In the genomic region with DNA sequence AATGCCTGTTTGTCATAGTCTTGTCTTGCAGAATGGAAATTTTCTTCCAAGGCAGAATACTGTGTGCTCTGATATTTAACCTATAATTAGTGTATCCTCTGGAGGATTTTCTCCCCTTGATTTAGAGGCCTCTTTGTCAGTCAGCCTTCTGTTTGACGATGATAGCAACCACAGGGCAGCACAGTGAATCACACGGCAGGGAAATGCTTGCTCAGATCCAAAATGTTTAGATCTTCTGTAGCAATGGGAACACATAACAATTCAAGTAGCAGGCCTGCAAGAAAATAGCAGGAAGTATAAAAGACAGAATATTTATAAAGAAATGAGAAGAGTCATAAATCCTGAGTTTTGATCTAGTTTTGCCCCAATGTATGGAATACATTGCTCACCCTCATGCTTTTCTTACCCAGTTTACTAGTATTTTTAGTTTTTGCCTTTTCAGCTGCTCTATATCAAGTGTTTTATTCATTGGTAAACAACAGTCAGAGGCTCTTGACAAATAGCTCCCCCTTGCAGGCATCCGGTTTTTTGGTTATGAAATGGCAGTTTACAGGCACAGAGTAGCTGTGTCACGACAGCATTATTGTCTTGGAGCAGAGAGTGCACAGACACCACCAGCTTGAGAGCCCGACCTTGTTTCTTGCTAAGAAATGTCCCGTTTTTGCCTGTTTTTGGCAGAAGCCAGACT, we compare ENCODE assay signal across 1 cellular context.
TF ChIP-seq lines count a peak whose summit lies in the region.

No MANE protein-coding gene starts in this region.

TF ChIP-seq in K562, 482 proteins besides CTCF, POLR2A, EP300 and RAD21 (continued from another document):
- TF ChIP-seq, protein P1, sequence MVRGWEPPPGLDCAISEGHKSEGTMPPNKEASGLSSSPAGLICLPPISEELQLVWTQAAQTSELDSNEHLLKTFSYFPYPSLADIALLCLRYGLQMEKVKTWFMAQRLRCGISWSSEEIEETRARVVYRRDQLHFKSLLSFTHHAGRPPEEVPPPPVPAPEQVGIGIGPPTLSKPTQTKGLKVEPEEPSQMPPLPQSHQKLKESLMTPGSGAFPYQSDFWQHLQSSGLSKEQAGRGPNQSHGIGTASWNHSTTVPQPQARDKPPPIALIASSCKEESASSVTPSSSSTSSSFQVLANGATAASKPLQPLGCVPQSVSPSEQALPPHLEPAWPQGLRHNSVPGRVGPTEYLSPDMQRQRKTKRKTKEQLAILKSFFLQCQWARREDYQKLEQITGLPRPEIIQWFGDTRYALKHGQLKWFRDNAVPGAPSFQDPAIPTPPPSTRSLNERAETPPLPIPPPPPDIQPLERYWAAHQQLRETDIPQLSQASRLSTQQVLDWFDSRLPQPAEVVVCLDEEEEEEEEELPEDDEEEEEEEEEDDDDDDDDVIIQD (CRISPR knock-in tag; IDR thresholded peaks at IDR 0.05), result no peak
- TF ChIP-seq KAT2B (IDR thresholded peaks at IDR 0.05; ENCODE audit: low read depth, low read length) (no peak), KDM4B (IDR thresholded peaks at IDR 0.05; ENCODE audit: borderline replicate concordance in 2 of 2, low read depth in 1 of 2) (no peak), CBX3 (IDR thresholded peaks at IDR 0.05; ENCODE audit: borderline replicate concordance in 1 of 2, low read length in 2 of 2) (peak in 1 of 2 experiments; percentile 26; a peak in 1 of 3 replicates), ZZZ3 (IDR thresholded peaks at IDR 0.05) (no peak), NEUROD1 (IDR thresholded peaks at IDR 0.05; ENCODE audit: borderline replicate concordance, low read depth, low read length, partially characterized antibody) (peak; percentile 15), JUND (IDR thresholded peaks at IDR 0.05; ENCODE audit: borderline replicate concordance, low read depth, low read length) (peak; percentile 61; the same call in 1 of the 2 replicates), JUND (tag; IDR thresholded peaks at IDR 0.05; ENCODE audit: borderline replicate concordance, low read depth, low read length) (peak; percentile 54; the same call in 1 of the 3 replicates), PHTF2 (CRISPR knock-in tag; IDR thresholded peaks at IDR 0.05) (no peak), ZNF316 (IDR thresholded peaks at IDR 0.05) (peak; percentile 57; the same call in 1 of the 2 replicates), SMAD4 (CRISPR knock-in tag; conservative IDR thresholded peaks at IDR 0.05) (peak; percentile 21; the same call in 1 of the 2 replicates), PRPF4 (IDR thresholded peaks at IDR 0.05; ENCODE audit: insufficient read depth, low read depth, low read length, poor library complexity, severe bottlenecking) (no peak), GATA2 (CRISPR knock-in tag; IDR thresholded peaks at IDR 0.05) (no peak; the same call in 1 of the 2 replicates), TEAD4 (IDR thresholded peaks at IDR 0.05; ENCODE audit: low read length) (peak; percentile 84), TEAD4 (CRISPR knock-in tag; IDR thresholded peaks at IDR 0.05; ENCODE audit: borderline replicate concordance) (no peak), U2AF2 (optimal IDR thresholded peaks at IDR 0.05; ENCODE audit: low read depth, low read length) (no peak), HLTF (IDR thresholded peaks at IDR 0.05) (no peak), THRAP3 (IDR thresholded peaks at IDR 0.05; ENCODE audit: borderline replicate concordance) (no peak), FOXA3 (CRISPR knock-in tag; conservative IDR thresholded peaks at IDR 0.05 in 1 of 2, IDR thresholded peaks at IDR 0.05 in 1 of 2) (peak in 1 of 2 experiments; percentile 75; a peak in 2 of 4 replicates), OTX1 (CRISPR knock-in tag; IDR thresholded peaks at IDR 0.05) (peak; percentile 34; the same call in 1 of the 2 replicates), SOX6 (IDR thresholded peaks at IDR 0.05) (no peak; the same call in 1 of the 2 replicates), ZNF57 (CRISPR knock-in tag; IDR thresholded peaks at IDR 0.05) (peak; percentile 71; the same call in 1 of the 2 replicates), ZKSCAN3 (CRISPR knock-in tag; IDR thresholded peaks at IDR 0.05) (no peak), ZNF324 (CRISPR knock-in tag; IDR thresholded peaks at IDR 0.05) (peak; percentile 53; the same call in 1 of the 2 replicates), NFE2 (IDR thresholded peaks at IDR 0.05; ENCODE audit: low read depth) (peak; percentile 74)
- TF ChIP-seq, protein P2, sequence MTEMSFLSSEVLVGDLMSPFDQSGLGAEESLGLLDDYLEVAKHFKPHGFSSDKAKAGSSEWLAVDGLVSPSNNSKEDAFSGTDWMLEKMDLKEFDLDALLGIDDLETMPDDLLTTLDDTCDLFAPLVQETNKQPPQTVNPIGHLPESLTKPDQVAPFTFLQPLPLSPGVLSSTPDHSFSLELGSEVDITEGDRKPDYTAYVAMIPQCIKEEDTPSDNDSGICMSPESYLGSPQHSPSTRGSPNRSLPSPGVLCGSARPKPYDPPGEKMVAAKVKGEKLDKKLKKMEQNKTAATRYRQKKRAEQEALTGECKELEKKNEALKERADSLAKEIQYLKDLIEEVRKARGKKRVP (CRISPR knock-in tag; IDR thresholded peaks at IDR 0.05), result 0 out of 2 replicates have a peak, but pooled peaks have one; percentile 31
- TF ChIP-seq, protein P3, sequence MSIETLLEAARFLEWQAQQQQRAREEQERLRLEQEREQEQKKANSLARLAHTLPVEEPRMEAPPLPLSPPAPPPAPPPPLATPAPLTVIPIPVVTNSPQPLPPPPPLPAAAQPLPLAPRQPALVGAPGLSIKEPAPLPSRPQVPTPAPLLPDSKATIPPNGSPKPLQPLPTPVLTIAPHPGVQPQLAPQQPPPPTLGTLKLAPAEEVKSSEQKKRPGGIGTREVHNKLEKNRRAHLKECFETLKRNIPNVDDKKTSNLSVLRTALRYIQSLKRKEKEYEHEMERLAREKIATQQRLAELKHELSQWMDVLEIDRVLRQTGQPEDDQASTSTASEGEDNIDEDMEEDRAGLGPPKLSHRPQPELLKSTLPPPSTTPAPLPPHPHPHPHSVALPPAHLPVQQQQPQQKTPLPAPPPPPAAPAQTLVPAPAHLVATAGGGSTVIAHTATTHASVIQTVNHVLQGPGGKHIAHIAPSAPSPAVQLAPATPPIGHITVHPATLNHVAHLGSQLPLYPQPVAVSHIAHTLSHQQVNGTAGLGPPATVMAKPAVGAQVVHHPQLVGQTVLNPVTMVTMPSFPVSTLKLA (conservative IDR thresholded peaks at IDR 0.05), result 0 out of 4 replicates have a peak, but pooled peaks of 1 of the 2 experiments have one; percentile 7
- TF ChIP-seq, protein P4, sequence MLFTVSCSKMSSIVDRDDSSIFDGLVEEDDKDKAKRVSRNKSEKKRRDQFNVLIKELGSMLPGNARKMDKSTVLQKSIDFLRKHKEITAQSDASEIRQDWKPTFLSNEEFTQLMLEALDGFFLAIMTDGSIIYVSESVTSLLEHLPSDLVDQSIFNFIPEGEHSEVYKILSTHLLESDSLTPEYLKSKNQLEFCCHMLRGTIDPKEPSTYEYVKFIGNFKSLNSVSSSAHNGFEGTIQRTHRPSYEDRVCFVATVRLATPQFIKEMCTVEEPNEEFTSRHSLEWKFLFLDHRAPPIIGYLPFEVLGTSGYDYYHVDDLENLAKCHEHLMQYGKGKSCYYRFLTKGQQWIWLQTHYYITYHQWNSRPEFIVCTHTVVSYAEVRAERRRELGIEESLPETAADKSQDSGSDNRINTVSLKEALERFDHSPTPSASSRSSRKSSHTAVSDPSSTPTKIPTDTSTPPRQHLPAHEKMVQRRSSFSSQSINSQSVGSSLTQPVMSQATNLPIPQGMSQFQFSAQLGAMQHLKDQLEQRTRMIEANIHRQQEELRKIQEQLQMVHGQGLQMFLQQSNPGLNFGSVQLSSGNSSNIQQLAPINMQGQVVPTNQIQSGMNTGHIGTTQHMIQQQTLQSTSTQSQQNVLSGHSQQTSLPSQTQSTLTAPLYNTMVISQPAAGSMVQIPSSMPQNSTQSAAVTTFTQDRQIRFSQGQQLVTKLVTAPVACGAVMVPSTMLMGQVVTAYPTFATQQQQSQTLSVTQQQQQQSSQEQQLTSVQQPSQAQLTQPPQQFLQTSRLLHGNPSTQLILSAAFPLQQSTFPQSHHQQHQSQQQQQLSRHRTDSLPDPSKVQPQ (CRISPR knock-in tag; IDR thresholded peaks at IDR 0.05; ENCODE audit: borderline replicate concordance), result no peak
- TF ChIP-seq, protein P5, sequence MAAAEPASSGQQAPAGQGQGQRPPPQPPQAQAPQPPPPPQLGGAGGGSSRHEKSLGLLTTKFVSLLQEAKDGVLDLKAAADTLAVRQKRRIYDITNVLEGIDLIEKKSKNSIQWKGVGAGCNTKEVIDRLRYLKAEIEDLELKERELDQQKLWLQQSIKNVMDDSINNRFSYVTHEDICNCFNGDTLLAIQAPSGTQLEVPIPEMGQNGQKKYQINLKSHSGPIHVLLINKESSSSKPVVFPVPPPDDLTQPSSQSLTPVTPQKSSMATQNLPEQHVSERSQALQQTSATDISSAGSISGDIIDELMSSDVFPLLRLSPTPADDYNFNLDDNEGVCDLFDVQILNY (CRISPR knock-in tag; IDR thresholded peaks at IDR 0.05), result no peak
- TF ChIP-seq, protein P6, sequence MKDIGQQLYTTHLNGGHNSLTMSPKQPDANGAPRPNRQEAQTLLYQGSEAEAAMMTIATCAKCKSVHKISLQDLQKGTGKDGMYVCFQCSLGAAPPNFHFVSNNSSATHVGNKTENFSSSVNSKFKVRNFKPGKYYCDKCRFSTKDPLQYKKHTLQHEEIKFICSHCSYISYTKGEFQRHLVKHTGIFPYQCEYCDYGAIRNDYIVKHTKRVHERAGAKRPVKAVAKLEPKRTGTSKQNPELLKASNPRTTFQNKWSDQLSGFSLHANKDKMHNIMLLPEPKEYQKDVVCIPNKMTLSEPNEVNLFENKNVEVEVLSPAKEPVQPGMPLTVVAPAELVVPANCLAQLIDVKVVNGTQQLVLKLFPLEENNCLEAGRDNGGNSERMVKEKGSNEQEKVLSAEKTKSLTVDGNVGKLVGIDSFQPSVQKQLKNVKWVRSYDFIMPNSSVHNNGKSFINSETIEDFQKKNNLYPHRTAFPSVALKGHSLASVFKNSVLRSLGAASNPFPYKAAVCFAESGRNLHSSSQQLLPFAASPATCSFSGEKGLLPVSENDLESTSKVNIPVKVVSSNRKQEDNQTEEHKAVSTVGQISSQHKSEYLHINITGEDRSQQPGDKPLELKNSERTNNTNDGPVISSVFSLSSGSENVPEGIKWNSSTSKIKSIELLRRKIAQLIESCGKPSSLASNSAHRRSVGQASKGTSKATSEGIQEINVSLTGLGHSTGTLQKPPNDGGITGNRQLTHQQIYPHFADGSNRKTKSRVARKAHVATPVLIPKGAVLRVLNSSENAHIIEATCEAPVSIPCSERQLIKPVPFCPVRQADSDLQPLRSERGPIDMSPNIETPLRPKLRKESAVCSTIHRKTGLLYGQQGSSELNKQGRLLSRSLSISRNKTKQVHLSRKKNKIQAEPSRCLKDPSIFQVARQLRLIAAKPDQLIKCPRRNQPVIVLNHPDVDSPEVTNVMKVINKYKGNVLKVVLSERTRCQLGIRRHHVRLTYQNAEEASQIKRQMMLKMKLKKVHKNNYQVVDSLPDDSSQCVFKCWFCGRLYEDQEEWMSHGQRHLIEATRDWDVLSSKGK (CRISPR knock-in tag; IDR thresholded peaks at IDR 0.05), result no peak
- TF ChIP-seq, protein P7, sequence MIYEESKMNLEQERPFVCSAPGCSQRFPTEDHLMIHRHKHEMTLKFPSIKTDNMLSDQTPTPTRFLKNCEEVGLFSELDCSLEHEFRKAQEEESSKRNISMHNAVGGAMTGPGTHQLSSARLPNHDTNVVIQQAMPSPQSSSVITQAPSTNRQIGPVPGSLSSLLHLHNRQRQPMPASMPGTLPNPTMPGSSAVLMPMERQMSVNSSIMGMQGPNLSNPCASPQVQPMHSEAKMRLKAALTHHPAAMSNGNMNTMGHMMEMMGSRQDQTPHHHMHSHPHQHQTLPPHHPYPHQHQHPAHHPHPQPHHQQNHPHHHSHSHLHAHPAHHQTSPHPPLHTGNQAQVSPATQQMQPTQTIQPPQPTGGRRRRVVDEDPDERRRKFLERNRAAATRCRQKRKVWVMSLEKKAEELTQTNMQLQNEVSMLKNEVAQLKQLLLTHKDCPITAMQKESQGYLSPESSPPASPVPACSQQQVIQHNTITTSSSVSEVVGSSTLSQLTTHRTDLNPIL (CRISPR knock-in tag; IDR thresholded peaks at IDR 0.05), result no peak
- TF ChIP-seq, protein P8, sequence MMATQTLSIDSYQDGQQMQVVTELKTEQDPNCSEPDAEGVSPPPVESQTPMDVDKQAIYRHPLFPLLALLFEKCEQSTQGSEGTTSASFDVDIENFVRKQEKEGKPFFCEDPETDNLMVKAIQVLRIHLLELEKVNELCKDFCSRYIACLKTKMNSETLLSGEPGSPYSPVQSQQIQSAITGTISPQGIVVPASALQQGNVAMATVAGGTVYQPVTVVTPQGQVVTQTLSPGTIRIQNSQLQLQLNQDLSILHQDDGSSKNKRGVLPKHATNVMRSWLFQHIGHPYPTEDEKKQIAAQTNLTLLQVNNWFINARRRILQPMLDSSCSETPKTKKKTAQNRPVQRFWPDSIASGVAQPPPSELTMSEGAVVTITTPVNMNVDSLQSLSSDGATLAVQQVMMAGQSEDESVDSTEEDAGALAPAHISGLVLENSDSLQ (IDR thresholded peaks at IDR 0.05), result peak; percentile 41
- TF ChIP-seq, protein P9, sequence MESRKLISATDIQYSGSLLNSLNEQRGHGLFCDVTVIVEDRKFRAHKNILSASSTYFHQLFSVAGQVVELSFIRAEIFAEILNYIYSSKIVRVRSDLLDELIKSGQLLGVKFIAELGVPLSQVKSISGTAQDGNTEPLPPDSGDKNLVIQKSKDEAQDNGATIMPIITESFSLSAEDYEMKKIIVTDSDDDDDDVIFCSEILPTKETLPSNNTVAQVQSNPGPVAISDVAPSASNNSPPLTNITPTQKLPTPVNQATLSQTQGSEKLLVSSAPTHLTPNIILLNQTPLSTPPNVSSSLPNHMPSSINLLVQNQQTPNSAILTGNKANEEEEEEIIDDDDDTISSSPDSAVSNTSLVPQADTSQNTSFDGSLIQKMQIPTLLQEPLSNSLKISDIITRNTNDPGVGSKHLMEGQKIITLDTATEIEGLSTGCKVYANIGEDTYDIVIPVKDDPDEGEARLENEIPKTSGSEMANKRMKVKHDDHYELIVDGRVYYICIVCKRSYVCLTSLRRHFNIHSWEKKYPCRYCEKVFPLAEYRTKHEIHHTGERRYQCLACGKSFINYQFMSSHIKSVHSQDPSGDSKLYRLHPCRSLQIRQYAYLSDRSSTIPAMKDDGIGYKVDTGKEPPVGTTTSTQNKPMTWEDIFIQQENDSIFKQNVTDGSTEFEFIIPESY (CRISPR knock-in tag; IDR thresholded peaks at IDR 0.05), result no peak
TF ChIP-seq in K562: peak in this region for 101.
